Comparison of ENCODE assay signal across 7 cellular contexts in the genomic region with DNA sequence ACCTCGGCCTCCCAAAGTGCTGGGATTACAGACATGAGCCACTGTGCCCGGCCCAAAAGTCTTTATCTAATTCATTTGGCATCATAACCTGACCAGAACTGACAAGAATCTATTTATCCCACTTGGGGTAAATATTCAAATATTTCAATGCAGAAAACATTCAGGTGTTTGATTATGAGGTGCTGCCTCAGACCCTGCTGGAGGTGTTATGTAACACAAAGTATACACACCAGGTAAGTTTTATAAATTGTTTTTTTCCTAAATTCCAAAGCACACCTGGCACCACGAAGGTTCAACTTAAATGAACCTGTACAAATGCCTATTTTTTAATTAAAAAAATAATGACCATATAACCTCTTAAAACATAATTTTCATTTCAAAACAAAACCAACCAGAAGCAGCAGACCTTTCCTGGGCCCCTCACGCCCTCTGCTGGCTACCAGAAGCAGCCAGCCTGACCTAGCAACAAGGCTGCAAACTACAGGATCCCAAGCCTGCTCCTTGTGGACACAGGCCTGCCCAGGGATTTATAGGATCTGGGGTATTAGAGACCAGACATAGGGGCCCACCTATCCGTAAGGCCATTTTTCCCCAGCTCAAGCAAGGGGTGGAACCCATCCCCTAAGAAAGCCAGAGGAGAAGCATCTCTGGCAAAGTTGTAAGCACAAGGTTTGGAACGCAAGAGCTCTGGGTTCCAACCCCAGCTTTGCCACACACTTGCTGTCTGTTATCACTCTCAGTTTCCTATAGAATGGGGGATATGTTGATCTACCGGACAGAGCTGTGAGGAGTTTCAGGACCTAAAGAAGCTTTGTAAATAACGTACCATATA. TPM values are rescaled to one million over a fixed set of nuclear protein-coding genes. Genes with fewer than 3 reads are reported as not detected.
A peak's percentile ranks its signal among the peaks of the same experiment; 100 is the strongest.
DNase-seq lines count a peak whose midpoint lies in the region; TF ChIP-seq lines count a peak whose summit lies in the region.

No MANE protein-coding gene starts in this region.

- TF ChIP-seq CTCF in astrocyte of the spinal cord (IDR thresholded peaks at IDR 0.05; ENCODE audit: low read depth, low read length), result peak; percentile 83

- H3K4me3 ChIP-seq in astrocyte of the spinal cord (ENCODE audit: low read depth, low read length), result no peak overlapping the region

- in situ Hi-C loops in SK-MEL-5 (cut with HindIII; ENCODE audit: low pct_unique_long_range_greater_than_20kb, low sequenced_read_pairs) (no loop called here), astrocyte of the spinal cord (cut with HindIII; ENCODE audit: low sequenced_read_pairs) (no loop called here)

- DNase-seq in DMS53 treated with DMSO at 0.1 percent for 48 hours (lab: John Stamatoyannopoulos, UW; ENCODE audit: unreplicated experiment), result peak; percentile 9
- DNase-seq in HCEC 1CT, result peak; percentile 26
- peak; percentile 64 for DNase-seq in SK-MEL-5 (ENCODE audit: low read depth, low spot score)
- peak; percentile 45 for DNase-seq in astrocyte of the spinal cord (ENCODE audit: low read depth, low spot score)
- peak; percentile 65 for DNase-seq in iPS-NIHi7 (ENCODE audit: extremely low spot score)
- DNase-seq in stimulated activated CD8-positive, alpha-beta memory T cell treated with anti-CD3 and anti-CD28 coated beads, Interleukin-4, amount 100 ng/mL, for 24 hours (ENCODE audit: low read depth), result peak; percentile 33
- DNase-seq in cortex of kidney (lab: John Stamatoyannopoulos, UW), result no peak

RNA-seq across cellular contexts. Expression of a gene that starts 11.7 kb away (rescaled TPM):
- 22.7 and 26.2 TPM in 2 replicates for total RNA-seq in SK-MEL-5 (2014; rRNA removed; shearing (Covaris generic))
- 52.9 and 55.3 TPM in 2 replicates for polyA plus RNA-seq in SK-MEL-5 (2015; cell fraction: cytosol; rRNA removed)
- polyA plus RNA-seq in SK-MEL-5 (2015; cell fraction: nucleus; rRNA removed), result 83.0 and 95.1 TPM in 2 replicates

RNA-seq across cellular contexts. Expression of a gene that starts 25.9 kb away (rescaled TPM):
- total RNA-seq in SK-MEL-5 (2014; rRNA removed; shearing (Covaris generic)), result 0.13 and 0.24 TPM in 2 replicates
- polyA plus RNA-seq in SK-MEL-5 (2015; cell fraction: cytosol; rRNA removed), result 0.12 and 0.25 TPM in 2 replicates
- 1.7 and 20.7 TPM in 2 replicates for polyA plus RNA-seq in SK-MEL-5 (2015; cell fraction: nucleus; rRNA removed)

RNA-seq across cellular contexts. Expression of a gene that starts 26.9 kb away (rescaled TPM):
- 8.6 and 9.8 TPM in 2 replicates for total RNA-seq in SK-MEL-5 (2014; rRNA removed; shearing (Covaris generic))
- polyA plus RNA-seq in SK-MEL-5 (2015; cell fraction: cytosol; rRNA removed), result 11.1 and 11.5 TPM in 2 replicates
- polyA plus RNA-seq in SK-MEL-5 (2015; cell fraction: nucleus; rRNA removed), result 10.0 and 15.3 TPM in 2 replicates

RNA-seq across cellular contexts. Expression of a gene that starts 34.3 kb away (rescaled TPM):
- total RNA-seq in SK-MEL-5 (2014; rRNA removed; shearing (Covaris generic)), result 27.9 and 31.0 TPM in 2 replicates
- 52.6 TPM in 2 replicates for polyA plus RNA-seq in SK-MEL-5 (2015; cell fraction: cytosol; rRNA removed)
- 30.1 and 45.5 TPM in 2 replicates for polyA plus RNA-seq in SK-MEL-5 (2015; cell fraction: nucleus; rRNA removed)

RNA-seq across cellular contexts. Expression of a gene that starts 48.0 kb away (rescaled TPM):
- 50.3 and 72.2 TPM in 2 replicates for total RNA-seq in SK-MEL-5 (2014; rRNA removed; shearing (Covaris generic))
- 68.3 and 76.8 TPM in 2 replicates for polyA plus RNA-seq in SK-MEL-5 (2015; cell fraction: cytosol; rRNA removed)
- 98.5 and 119 TPM in 2 replicates for polyA plus RNA-seq in SK-MEL-5 (2015; cell fraction: nucleus; rRNA removed)
